9 cellular contexts compared by ENCODE assay signal in genomic region chr12:26867084-26867483, GRCh38. TPM values are rescaled to one million over a fixed set of nuclear protein-coding genes. Genes with fewer than 3 reads are reported as not detected.
DNase-seq lines count a peak whose midpoint lies in the region; ATAC-seq and TF ChIP-seq lines count a peak whose summit lies in the region.
"Had no signal": no experiment of that assay in that cellular context is flagged by ENCODE, and none has a peak within 500 bp of the region (broad histone marks: within the 10 kb centered on the region; RNA-seq: fewer than 3 reads in every experiment).

No MANE protein-coding gene starts in this region.

- no peak overlapping the region for H3K27ac Mint-ChIP-seq in effector memory CD8-positive, alpha-beta T cell
- H3K27ac Mint-ChIP-seq in progenitor cell of endocrine pancreas: no peak overlapping the region

- H3K4me3 Mint-ChIP-seq in effector memory CD8-positive, alpha-beta T cell: no peak overlapping the region
- H3K4me3 Mint-ChIP-seq in progenitor cell of endocrine pancreas (ENCODE audit: low read depth): no peak overlapping the region

- no peak for DNase-seq in effector memory CD8-positive, alpha-beta T cell
- DNase-seq in NCI-H1417 treated with DMSO at 0.1 percent for 48 hours (lab: John Stamatoyannopoulos, UW): no peak
- no peak for DNase-seq in germinal center (ENCODE audit: low spot score)
- no peak for DNase-seq in progenitor cell of endocrine pancreas (ENCODE audit: low spot score, unreplicated experiment)
- no peak for DNase-seq in stimulated activated CD8-positive, alpha-beta memory T cell treated with anti-CD3 and anti-CD28 coated beads, Interleukin-4, amount 100 ng/mL, for 48 hours
- DNase-seq: nucleus accumbens had no signal

- peaks cover 6 to 13% of the 10 kb centered on the region in 2 donors for H3K4me1 Mint-ChIP-seq in effector memory CD8-positive, alpha-beta T cell (ENCODE audit: low read depth in 2 of 2)
- H3K4me1 Mint-ChIP-seq in progenitor cell of endocrine pancreas (ENCODE audit: low read depth): peaks cover 23% of the 10 kb centered on the region

- no peaks in the 10 kb centered on the region for H3K9me3 Mint-ChIP-seq in effector memory CD8-positive, alpha-beta T cell
- no peaks in the 10 kb centered on the region for H3K9me3 Mint-ChIP-seq in progenitor cell of endocrine pancreas (ENCODE audit: low read depth)

- ATAC-seq in GM18858 (IDR thresholded peaks at IDR 0.05; ENCODE audit: unreplicated experiment) (peak; percentile 80), GM21576 (IDR thresholded peaks at IDR 0.05; ENCODE audit: unreplicated experiment) (peak; percentile 67), HG03558 (IDR thresholded peaks at IDR 0.05; ENCODE audit: extremely low read depth, unreplicated experiment) (peak; percentile 61)
- peak; percentile 36 for ATAC-seq in effector memory CD8-positive, alpha-beta T cell (replicated peaks)

- TF ChIP-seq CTCF in progenitor cell of endocrine pancreas (IDR thresholded peaks at IDR 0.05; ENCODE audit: unreplicated experiment): no peak

- H3K27me3 Mint-ChIP-seq in effector memory CD8-positive, alpha-beta T cell: peaks cover 10 to 16% of the 10 kb centered on the region in 2 donors
- H3K27me3 Mint-ChIP-seq in progenitor cell of endocrine pancreas: no peaks in the 10 kb centered on the region

- peaks cover 3% of the 10 kb centered on the region for H3K36me3 Mint-ChIP-seq in effector memory CD8-positive, alpha-beta T cell (ENCODE audit: insufficient read depth)
- no peaks in the 10 kb centered on the region for H3K36me3 Mint-ChIP-seq in progenitor cell of endocrine pancreas (ENCODE audit: insufficient read depth)

RNA-seq across cellular contexts. Expression of gene ITPR2, which starts 34.1 kb away (rescaled TPM):
- total RNA-seq in progenitor cell of endocrine pancreas: 72.4 and 78.0 TPM in 2 replicates
